Comparison of ENCODE assay signal across 22 cellular contexts in genomic region chr11:65258988-65259387, GRCh38.
"Had no signal": no experiment of that assay in that cellular context is flagged by ENCODE, and none has a peak within 500 bp of the region (broad histone marks: within the 10 kb centered on the region; RNA-seq: fewer than 3 reads in every experiment).

No MANE protein-coding gene starts in this region.

- H3K4me3 Mint-ChIP-seq: activated naive CD4-positive, alpha-beta T cell treated with anti-CD3 and anti-CD28 coated beads, Interleukin-2, amount 10 ng/mL, durations not matched to agents 7 days and 5 days; endodermal cell; T-helper 2 cell treated with Interferon-gamma antibody and Interleukin-4, amounts not matched to agents 5 μg/mL and 100 μg/mL, for 36 hours had no signal

- H3K27ac Mint-ChIP-seq: activated naive CD4-positive, alpha-beta T cell treated with anti-CD3 and anti-CD28 coated beads, Interleukin-2, amount 10 ng/mL, durations not matched to agents 7 days and 5 days; activated T-cell treated with anti-CD3 and anti-CD28 coated beads, Interleukin-2, amount 50 U/mL, for 72 hours; endodermal cell; T-helper 2 cell treated with Interferon-gamma antibody and Interleukin-4, amounts not matched to agents 5 μg/mL and 100 μg/mL, for 36 hours had no signal

- H3K4me3 ChIP-seq: gastroesophageal sphincter, ovary, psoas muscle, right atrium auricular region, upper lobe of right lung had no signal

- H3K27me3 ChIP-seq: gastroesophageal sphincter, ovary, right atrium auricular region, upper lobe of right lung had no signal

- DNase-seq: activated CD4-positive, alpha-beta T cell treated with anti-CD3 and anti-CD28 coated beads, Interleukin-2, amount 50 U/mL, for 1 hour; activated CD8-positive, alpha-beta memory T cell treated with anti-CD3 and anti-CD28 coated beads, Interleukin-2, amount 50 U/mL, for 48 hours; activated effector memory CD4-positive, alpha-beta T cell treated with Interleukin-2 at 50 U/mL for 16 hours; activated naive CD4-positive, alpha-beta T cell treated with anti-CD3 and anti-CD28 coated beads, Interleukin-2, amount 10 ng/mL, durations not matched to agents 7 days and 5 days; activated T-cell treated with anti-CD3 and anti-CD28 coated beads, Interleukin-2, amount 50 U/mL, for 72 hours; cortex of kidney; endodermal cell; head of caudate nucleus; left ventricle myocardium superior; mammary epithelial cell; ovary; psoas muscle; stimulated activated CD4-positive, alpha-beta T cell treated with anti-CD3 and anti-CD28 coated beads, Interleukin-12 subunit alpha, Interleukin-12 subunit beta, amount 100 ng/mL, for 4 hours; stimulated activated CD4-positive, alpha-beta T cell treated with anti-CD3 and anti-CD28 coated beads, Interleukin-4, amount 100 ng/mL, for 4 hours; stimulated activated naive CD8-positive, alpha-beta T cell treated with anti-CD3 and anti-CD28 coated beads, Interleukin-15, Interleukin-2, amounts not matched to agents 100 U/mL and 50 U/mL, for 24 hours had no signal

- H3K36me3 ChIP-seq: gastroesophageal sphincter, ovary, right atrium auricular region, upper lobe of right lung had no signal

- H3K27ac ChIP-seq: epithelial cell of prostate, gastroesophageal sphincter, ovary, psoas muscle, right atrium auricular region, upper lobe of right lung, VCaP had no signal

- FAIRE-seq: islet of Langerhans had no signal

- H3K27me3 Mint-ChIP-seq: activated naive CD4-positive, alpha-beta T cell treated with anti-CD3 and anti-CD28 coated beads, Interleukin-2, amount 10 ng/mL, durations not matched to agents 7 days and 5 days had no signal

- H3K9me3 ChIP-seq: gastroesophageal sphincter, ovary, psoas muscle, right atrium auricular region, upper lobe of right lung had no signal

- H3K9me3 Mint-ChIP-seq: activated naive CD4-positive, alpha-beta T cell treated with anti-CD3 and anti-CD28 coated beads, Interleukin-2, amount 10 ng/mL, durations not matched to agents 7 days and 5 days; activated T-cell treated with anti-CD3 and anti-CD28 coated beads, Interleukin-2, amount 50 U/mL, for 72 hours; T-helper 2 cell treated with Interferon-gamma antibody and Interleukin-4, amounts not matched to agents 5 μg/mL and 100 μg/mL, for 36 hours had no signal
